8 cellular contexts compared by ENCODE assay signal in the genomic region with DNA sequence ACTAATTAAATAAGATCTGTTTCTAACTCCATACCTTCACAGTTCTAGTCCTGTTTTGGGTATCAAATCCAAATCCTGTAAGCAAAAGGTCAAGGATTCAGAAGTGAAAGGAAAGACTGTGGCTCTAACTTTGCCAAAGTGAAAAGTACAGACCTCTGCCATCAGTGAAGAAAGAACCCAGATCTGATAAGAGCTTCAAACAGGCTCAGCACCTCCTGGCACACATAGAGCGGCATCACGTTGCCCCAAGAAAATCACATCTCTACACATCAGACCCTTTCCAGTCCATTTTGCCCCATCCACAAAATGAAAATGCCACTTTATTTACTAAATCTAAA. TPM values are rescaled to one million over a fixed set of nuclear protein-coding genes. Genes with fewer than 3 reads are reported as not detected.
DNase-seq lines count a peak whose midpoint lies in the region; TF ChIP-seq lines count a peak whose summit lies in the region.

No MANE protein-coding gene starts in this region.

- peaks cover 17% of the 10 kb centered on the region for H3K36me3 Mint-ChIP-seq in activated naive CD4-positive, alpha-beta T cell treated with anti-CD3 and anti-CD28 coated beads, Interleukin-2, amount 10 ng/mL, durations not matched to agents 7 days and 5 days
- H3K36me3 Mint-ChIP-seq in MCF 10A (ENCODE audit: insufficient read depth, unreplicated experiment) = peaks cover 28% of the 10 kb centered on the region

- H3K18ac ChIP-seq in mesendoderm (ENCODE audit: low read length) = no peak overlapping the region

- H3K4me3 ChIP-seq in mesendoderm (ENCODE audit: low read length) (no peak overlapping the region), urinary bladder (ENCODE audit: low read depth, low read length) (no peak overlapping the region)

- CTCF ChIA-PET in activated naive CD4-positive, alpha-beta T cell treated with anti-CD3 and anti-CD28 coated beads, Interleukin-2, amount 10 ng/mL, durations not matched to agents 7 days and 5 days (lab: Charles Lee) = interaction anchor here (0.7 to 8.1 kb wide), 27 partner anchors 8 to 139 kb away, joined by 3 to 192 read pairs (median 4); a partner anchor contains a TSS
- CTCF ChIA-PET in MCF 10A (lab: Yijun Ruan, JAX) = interaction anchor here (0.6 to 4.4 kb wide), 23 partner anchors 10 to 817 kb away, joined by 3 to 127 read pairs (median 6); a partner anchor contains a TSS

- WGBS in mesendoderm (ENCODE audit: extremely low coverage, insufficient coverage, low lambda C conversion rate) = no CpG with 5 or more reads among the region's 2 CpGs
- 26% methylated on average over 2 of the region's 2 CpGs for WGBS in urinary bladder

- no peak overlapping the region for H3K27ac ChIP-seq in mesendoderm (ENCODE audit: low read depth, low read length)
- H3K27ac ChIP-seq in urinary bladder (ENCODE audit: low read depth) = peak overlapping the region; percentile 90

- H2AK5ac ChIP-seq in mesendoderm (ENCODE audit: low read length) = no peak overlapping the region

- peaks cover 40% of the 10 kb centered on the region for H3K4me1 Mint-ChIP-seq in activated naive CD4-positive, alpha-beta T cell treated with anti-CD3 and anti-CD28 coated beads, Interleukin-2, amount 10 ng/mL, durations not matched to agents 7 days and 5 days
- peaks cover 29% of the 10 kb centered on the region for H3K4me1 Mint-ChIP-seq in MCF 10A (ENCODE audit: insufficient read depth, unreplicated experiment)

- H3K9me3 Mint-ChIP-seq in activated naive CD4-positive, alpha-beta T cell treated with anti-CD3 and anti-CD28 coated beads, Interleukin-2, amount 10 ng/mL, durations not matched to agents 7 days and 5 days = no peaks in the 10 kb centered on the region
- H3K9me3 Mint-ChIP-seq in MCF 10A (ENCODE audit: unreplicated experiment) = no peaks in the 10 kb centered on the region

- H3K56ac ChIP-seq in mesendoderm (ENCODE audit: low read length) = no peak overlapping the region

- TF ChIP-seq CTCF in MCF 10A (IDR thresholded peaks at IDR 0.05; ENCODE audit: unreplicated experiment) = no peak

- no peak overlapping the region for H2BK120ac ChIP-seq in mesendoderm (ENCODE audit: low read depth, low read length)

- no peak for DNase-seq in activated naive CD4-positive, alpha-beta T cell treated with anti-CD3 and anti-CD28 coated beads, Interleukin-2, amount 10 ng/mL, durations not matched to agents 7 days and 5 days
- DNase-seq in activated naive CD4-positive, alpha-beta T cell treated with anti-CD3 and anti-CD28 coated beads, Interleukin-2, amount 50 U/mL, for 16 hours = no peak
- DNase-seq in MCF 10A (ENCODE audit: unreplicated experiment) (no peak), mesendoderm (peak; percentile 39), HPDE6-E6E7 (ENCODE audit: extremely low spot score) (no peak), MV-4-11 (lab: John Stamatoyannopoulos, UW) (no peak), SK-N-DZ (ENCODE audit: low spot score) (no peak)

- H3K79me1 ChIP-seq in mesendoderm (ENCODE audit: low read length) = peaks cover 3% of the 10 kb centered on the region

- H4K8ac ChIP-seq in mesendoderm (ENCODE audit: low read depth, low read length) = no peak overlapping the region

- no peak overlapping the region for H3K23ac ChIP-seq in mesendoderm (ENCODE audit: low read length)

- no TSS peak for BruUV-seq in MCF 10A (replicated peaks; lab: Mats Ljungman, UMichigan)

- no peak overlapping the region for H3K4ac ChIP-seq in mesendoderm (ENCODE audit: low read depth, low read length)

- no peak overlapping the region for H3K4me3 Mint-ChIP-seq in activated naive CD4-positive, alpha-beta T cell treated with anti-CD3 and anti-CD28 coated beads, Interleukin-2, amount 10 ng/mL, durations not matched to agents 7 days and 5 days
- peak overlapping the region; percentile 72 for H3K4me3 Mint-ChIP-seq in MCF 10A (ENCODE audit: unreplicated experiment)

- H4K5ac ChIP-seq in mesendoderm (ENCODE audit: low read length) = no peak overlapping the region

- H2BK5ac ChIP-seq in mesendoderm (ENCODE audit: low read length) = no peak overlapping the region

- no peaks in the 10 kb centered on the region for H3K36me3 ChIP-seq in mesendoderm (ENCODE audit: control insufficient read depth, insufficient read depth, low read length)
- H3K36me3 ChIP-seq in urinary bladder (ENCODE audit: insufficient read depth) = no peaks in the 10 kb centered on the region

- H3K27me3 ChIP-seq in mesendoderm (ENCODE audit: insufficient read depth, low read length, poor library complexity) = no peaks in the 10 kb centered on the region

- H3K9ac ChIP-seq in mesendoderm (ENCODE audit: low read length) = no peak overlapping the region

- H2BK15ac ChIP-seq in mesendoderm (replicated peaks; ENCODE audit: low read depth) = no peak overlapping the region

- peak overlapping the region; percentile 83 for H3K27ac Mint-ChIP-seq in activated naive CD4-positive, alpha-beta T cell treated with anti-CD3 and anti-CD28 coated beads, Interleukin-2, amount 10 ng/mL, durations not matched to agents 7 days and 5 days
- peak overlapping the region; percentile 98 for H3K27ac Mint-ChIP-seq in MCF 10A (ENCODE audit: low read depth, unreplicated experiment)

- no peak overlapping the region for H3K4me2 ChIP-seq in mesendoderm (ENCODE audit: low read length)

- intact Hi-C loops in MCF 10A (cut with micrococcal nuclease) = loop anchor here (1.0 kb wide), 1 partner anchor 72 kb away; no protein-coding TSS in a partner anchor

- POLR2A ChIA-PET in MCF 10A (lab: Yijun Ruan, JAX) = interaction anchor here (0.6 to 7.7 kb wide), 24 partner anchors 8 to 173 kb away, joined by 3 to 292 read pairs (median 7); a partner anchor contains a TSS

- H3K27me3 Mint-ChIP-seq in activated naive CD4-positive, alpha-beta T cell treated with anti-CD3 and anti-CD28 coated beads, Interleukin-2, amount 10 ng/mL, durations not matched to agents 7 days and 5 days = no peaks in the 10 kb centered on the region
- H3K27me3 Mint-ChIP-seq in MCF 10A (ENCODE audit: insufficient read depth, unreplicated experiment) = no peaks in the 10 kb centered on the region

- H3K4me1 ChIP-seq in mesendoderm (ENCODE audit: control insufficient read depth, low read depth, low read length) = peaks cover 2% of the 10 kb centered on the region
- no peaks in the 10 kb centered on the region for H3K4me1 ChIP-seq in urinary bladder (ENCODE audit: insufficient read depth)

- H3K79me2 ChIP-seq in mesendoderm (ENCODE audit: control insufficient read depth, insufficient read depth, low read length) = no peaks in the 10 kb centered on the region

RNA-seq across cellular contexts. Expression of a gene that starts 23.2 kb away (rescaled TPM):
- total RNA-seq in MCF 10A (2022) (92.6 and 115 TPM in 2 replicates), urinary bladder (69.2 TPM)
- polyA plus RNA-seq in mesendoderm (2013, experiment 1 of 2) = 32.3 TPM
- 31.8 TPM for polyA plus RNA-seq in mesendoderm (2013, experiment 2 of 2)
- polyA plus RNA-seq in urinary bladder = 53.4 TPM
- 20.4 and 23.6 TPM in 2 replicates for polyA plus RNA-seq in SK-N-DZ (2014; cell fraction: cytosol; rRNA removed)
- 26.2 and 34.2 TPM in 2 replicates for polyA plus RNA-seq in SK-N-DZ (2014; cell fraction: nucleus; rRNA removed)
